Comparison of ENCODE assay signal across 33 cellular contexts in genomic region chr3:71816757-71817156, GRCh38. TPM values are rescaled to one million over a fixed set of nuclear protein-coding genes. Genes with fewer than 3 reads are reported as not detected.
"Had no signal": no experiment of that assay in that cellular context is flagged by ENCODE, and none has a peak within 500 bp of the region (broad histone marks: within the 10 kb centered on the region; RNA-seq: fewer than 3 reads in every experiment).

No MANE protein-coding gene starts in this region.

- H3K27ac Mint-ChIP-seq: activated CD4-positive, alpha-beta T cell treated with anti-CD3 and anti-CD28 coated beads, Interleukin-2, amount 10 ng/mL, durations not matched to agents 24 days and 14 days; activated CD8-positive, alpha-beta T cell treated with anti-CD3 and anti-CD28 coated beads, Interleukin-2, amount 10 ng/mL, durations not matched to agents 7 days and 5 days; activated naive CD4-positive, alpha-beta T cell treated with anti-CD3 and anti-CD28 coated beads, Interleukin-2, amount 10 ng/mL, durations not matched to agents 7 days and 5 days; activated naive CD8-positive, alpha-beta T cell; activated naive CD8-positive, alpha-beta T cell treated with anti-CD3 and anti-CD28 coated beads, Interleukin-2, amount 50 U/mL, for 24 hours; activated T-helper 1 cell treated with anti-CD3 and anti-CD28 coated beads, Interleukin-12 subunit alpha, Interleukin-12 subunit beta, Interleukin-2, Interleukin-4 antibody, amounts not matched to agents 30 ng/mL and 10 ng/mL and 1 ng/mL, durations not matched to agents 14 hours and 24 hours and 36 hours; brain had no signal

- ATAC-seq: activated CD8-positive, alpha-beta T cell treated with anti-CD3 and anti-CD28 coated beads, Interleukin-2, amount 10 ng/mL, durations not matched to agents 7 days and 5 days; activated naive CD8-positive, alpha-beta T cell treated with anti-CD3 and anti-CD28 coated beads, Interleukin-2, amount 50 U/mL, for 24 hours; activated T-cell treated with anti-CD3 and anti-CD28 coated beads, Interleukin-2, amount 50 U/mL, for 4 hours; PC-3; SK-N-SH treated with all-trans-retinoic acid at 6 μM for 48 hours had no signal

- H3K9me3 ChIP-seq: MG63, Peyer's patch had no signal

- H3K4me1 ChIP-seq: Peyer's patch had no signal

- H3K27ac ChIP-seq: Peyer's patch, WERI-Rb-1 had no signal

- H3K27me3 ChIP-seq: MG63, Peyer's patch had no signal

- H3K36me3 ChIP-seq: MG63, Peyer's patch, WERI-Rb-1 had no signal

- H3K9me3 Mint-ChIP-seq: activated CD4-positive, alpha-beta T cell treated with anti-CD3 and anti-CD28 coated beads, Interleukin-2, amount 10 ng/mL, durations not matched to agents 24 days and 14 days; activated naive CD4-positive, alpha-beta T cell treated with anti-CD3 and anti-CD28 coated beads, Interleukin-2, amount 10 ng/mL, durations not matched to agents 7 days and 5 days; activated naive CD8-positive, alpha-beta T cell treated with anti-CD3 and anti-CD28 coated beads, Interleukin-2, amount 50 U/mL, for 24 hours; activated T-cell treated with anti-CD3 and anti-CD28 coated beads, Interleukin-2, amount 50 U/mL, for 4 hours; activated T-helper 1 cell treated with anti-CD3 and anti-CD28 coated beads, Interleukin-12 subunit alpha, Interleukin-12 subunit beta, Interleukin-2, Interleukin-4 antibody, amounts not matched to agents 30 ng/mL and 10 ng/mL and 1 ng/mL, durations not matched to agents 14 hours and 24 hours and 36 hours had no signal

- H3K4me3 Mint-ChIP-seq: activated CD4-positive, alpha-beta T cell treated with anti-CD3 and anti-CD28 coated beads, Interleukin-2, amount 10 ng/mL, durations not matched to agents 24 days and 14 days; activated CD8-positive, alpha-beta T cell treated with anti-CD3 and anti-CD28 coated beads, Interleukin-2, amount 10 ng/mL, durations not matched to agents 7 days and 5 days; activated naive CD4-positive, alpha-beta T cell treated with anti-CD3 and anti-CD28 coated beads, Interleukin-2, amount 10 ng/mL, durations not matched to agents 7 days and 5 days; activated naive CD8-positive, alpha-beta T cell; activated naive CD8-positive, alpha-beta T cell treated with anti-CD3 and anti-CD28 coated beads, Interleukin-2, amount 50 U/mL, for 24 hours; activated T-cell treated with anti-CD3 and anti-CD28 coated beads, Interleukin-2, amount 50 U/mL, for 4 hours; activated T-helper 1 cell treated with anti-CD3 and anti-CD28 coated beads, Interleukin-12 subunit alpha, Interleukin-12 subunit beta, Interleukin-2, Interleukin-4 antibody, amounts not matched to agents 30 ng/mL and 10 ng/mL and 1 ng/mL, durations not matched to agents 14 hours and 24 hours and 36 hours; brain had no signal

- DNase-seq: activated CD4-positive, alpha-beta T cell treated with anti-CD3 and anti-CD28 coated beads, Interleukin-2, amount 10 ng/mL, durations not matched to agents 24 days and 14 days; activated CD4-positive, alpha-beta T cell treated with anti-CD3 and anti-CD28 coated beads, Interleukin-2, amount 50 U/mL, for 4 hours; activated CD8-positive, alpha-beta T cell treated with anti-CD3 and anti-CD28 coated beads, Interleukin-2, amount 10 ng/mL, durations not matched to agents 7 days and 5 days; activated naive CD4-positive, alpha-beta T cell treated with anti-CD3 and anti-CD28 coated beads, Interleukin-2, amount 10 ng/mL, durations not matched to agents 7 days and 5 days; activated naive CD8-positive, alpha-beta T cell treated with anti-CD3 and anti-CD28 coated beads, Interleukin-2, amount 50 U/mL, for 24 hours; activated T-cell treated with anti-CD3 and anti-CD28 coated beads, Interleukin-2, amount 50 U/mL, for 4 hours; anterior cingulate cortex; central memory CD4-positive, alpha-beta T cell; Kasumi-1; MG63; NCI-H1048; NCI-H1105 treated with DMSO at 0.1 percent for 48 hours; NCI-H1436; NCI-H1694; NCI-H1930; NCI-H2081 treated with DMSO at 0.1 percent for 48 hours; NCI-H524 treated with DMSO at 0.1 percent for 48 hours; NK-92 treated with Interleukin-12 subunit alpha and Interleukin-12 subunit beta, amount 100 ng/mL, for 24 hours; PC-3; Peyer's patch; RPMI8226; SHP77 treated with DMSO at 0.1 percent for 48 hours; SW 1271; T-helper 1 cell; T-helper 2 cell; T1000; WERI-Rb-1 had no signal

- H3K27me3 Mint-ChIP-seq: activated naive CD8-positive, alpha-beta T cell; activated naive CD8-positive, alpha-beta T cell treated with anti-CD3 and anti-CD28 coated beads, Interleukin-2, amount 50 U/mL, for 24 hours; brain had no signal

- H3K4me1 Mint-ChIP-seq: activated CD4-positive, alpha-beta T cell treated with anti-CD3 and anti-CD28 coated beads, Interleukin-2, amount 10 ng/mL, durations not matched to agents 24 days and 14 days; activated naive CD4-positive, alpha-beta T cell treated with anti-CD3 and anti-CD28 coated beads, Interleukin-2, amount 10 ng/mL, durations not matched to agents 7 days and 5 days; activated naive CD8-positive, alpha-beta T cell treated with anti-CD3 and anti-CD28 coated beads, Interleukin-2, amount 50 U/mL, for 24 hours had no signal

- H3K36me3 Mint-ChIP-seq: activated naive CD4-positive, alpha-beta T cell treated with anti-CD3 and anti-CD28 coated beads, Interleukin-2, amount 10 ng/mL, durations not matched to agents 7 days and 5 days; activated naive CD8-positive, alpha-beta T cell; brain had no signal

- FAIRE-seq: bronchial epithelial cell had no signal

- H3K4me3 ChIP-seq: MG63, Peyer's patch had no signal

RNA-seq across cellular contexts. Expression of gene PROK2, which starts 31.8 kb away (rescaled TPM):
- total RNA-seq: activated CD4-positive, alpha-beta T cell treated with anti-CD3 and anti-CD28 coated beads, Interleukin-2, amount 10 ng/mL, durations not matched to agents 24 days and 14 days; activated T-helper 1 cell treated with anti-CD3 and anti-CD28 coated beads, Interleukin-12 subunit alpha, Interleukin-12 subunit beta, Interleukin-2, Interleukin-4 antibody, amounts not matched to agents 30 ng/mL and 10 ng/mL and 1 ng/mL, durations not matched to agents 14 hours and 24 hours and 36 hours; bronchial epithelial cell; PC-3; Peyer's patch; SK-MEL-5 had no signal
